ENCODE assay signal across 18 cellular contexts in the genomic region with DNA sequence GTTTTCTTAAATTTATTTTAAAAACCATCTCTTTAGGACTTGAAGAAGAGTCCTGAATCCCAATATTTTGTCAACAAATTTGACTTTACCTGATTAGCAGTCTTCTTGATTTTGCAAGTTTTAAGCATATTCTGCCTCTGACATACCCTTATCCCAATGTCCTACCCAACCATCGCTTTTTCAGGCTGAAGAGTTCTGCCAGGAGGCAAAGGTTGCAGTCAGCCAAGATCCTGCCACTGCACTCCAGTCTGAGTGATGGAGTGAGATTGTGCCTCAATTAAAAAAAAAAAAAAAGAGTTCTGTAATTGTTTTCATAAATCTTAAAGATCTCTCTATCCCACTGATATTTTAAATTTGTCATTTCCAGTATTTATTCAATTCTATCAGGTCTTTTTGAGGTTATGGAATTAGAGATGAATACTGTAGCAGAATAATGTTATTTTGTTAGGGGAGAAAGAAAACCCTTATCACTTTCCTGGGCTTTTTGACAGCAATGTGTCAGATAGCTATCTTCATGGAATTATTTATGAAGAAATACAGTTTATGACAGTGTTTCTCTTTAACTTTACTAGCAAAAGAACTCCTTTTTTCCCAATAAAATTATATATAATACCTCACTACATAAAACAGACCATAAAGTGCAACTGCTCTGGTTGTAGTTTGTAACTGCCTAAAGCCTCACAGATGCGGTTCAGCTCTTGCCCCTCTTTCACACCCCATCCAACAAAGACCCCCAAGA.
DNase-seq lines count a peak whose midpoint lies in the region; ATAC-seq, FAIRE-seq and TF ChIP-seq lines count a peak whose summit lies in the region.
"Had no signal": no experiment of that assay in that cellular context is flagged by ENCODE, and none has a peak within 500 bp of the region (broad histone marks: within the 10 kb centered on the region; RNA-seq: fewer than 3 reads in every experiment).

No MANE protein-coding gene starts in this region.

- FAIRE-seq in K562 (lab: Jason Lieb, UNC): no peak

- H3K9me1 ChIP-seq in K562 (ENCODE audit: control insufficient read depth, insufficient read depth, low read length): no peaks in the 10 kb centered on the region

- H3K27me3 Mint-ChIP-seq in neural crest cell (ENCODE audit: low read depth): no peaks in the 10 kb centered on the region

- H3K9me3 ChIP-seq in heart left ventricle (peaks cover 0 to 6% (median 0%) of the 10 kb centered on the region in 12 donors), K562 (replicated peaks; ENCODE audit: control insufficient read depth, insufficient read depth, low read depth, low read length) (no peaks in the 10 kb centered on the region), right cardiac atrium (ENCODE audit: control insufficient read depth, low read length) (no peaks in the 10 kb centered on the region)
- H3K9me3 ChIP-seq: BLaER1 had no signal

- peak overlapping the region in 7 of 12 donors; percentile 5 to 80 (median 20) for H3K27ac ChIP-seq in heart left ventricle
- no peak overlapping the region for H3K27ac ChIP-seq in K562 (ENCODE audit: extremely low read depth, low read depth, low read length)
- no peak overlapping the region for H3K27ac ChIP-seq in right cardiac atrium (ENCODE audit: low read length)
- H3K27ac ChIP-seq: BLaER1 had no signal

- DNase-seq in heart left ventricle: no peak
- DNase-seq in Right ventricle myocardium inferior (ENCODE audit: missing footprints): no peak
- DNase-seq in K562 (ENCODE audit: extremely low read depth in 1 of 4, low spot score in 3 of 4): no peak
- DNase-seq in right cardiac atrium: no peak
- DNase-seq in neural crest cell (ENCODE audit: low read depth, low spot score): no peak
- DNase-seq in NCI-H1417 treated with DMSO at 0.1 percent for 48 hours (lab: John Stamatoyannopoulos, UW): no peak
- DNase-seq in stimulated activated CD4-positive, alpha-beta T cell treated with anti-CD3 and anti-CD28 coated beads, Interleukin-12 subunit alpha, Interleukin-12 subunit beta, amount 100 ng/mL, for 4 hours: no peak
- DNase-seq: 8988T; Calu3; CD8-positive, alpha-beta T cell; DMS79 treated with DMSO at 0.1 percent for 48 hours; GF-D8; GOT3; H7 had no signal

- no peak for TF ChIP-seq CTCF in heart left ventricle (IDR thresholded peaks at IDR 0.05)
- TF ChIP-seq CTCF in K562 (IDR thresholded peaks at IDR 0.05 in 2 of 3, conservative IDR thresholded peaks at IDR 0.05 in 1 of 3; ENCODE audit: insufficient read depth in 2 of 3, low read depth in 1 of 3, low read length in 3 of 3): no peak
- no peak for TF ChIP-seq CTCF in neural crest cell (conservative IDR thresholded peaks at IDR 0.05)

- H3K9me3 Mint-ChIP-seq in neural crest cell: no peaks in the 10 kb centered on the region
- H3K9me3 Mint-ChIP-seq: CD14-positive monocyte had no signal

- H2AFZ ChIP-seq in K562 (ENCODE audit: low read depth, low read length): no peak overlapping the region

- BruUV-seq in K562 (replicated peaks; lab: Mats Ljungman, UMichigan): no TSS peak

- H3K27me3 ChIP-seq in heart left ventricle (no peaks in the 10 kb centered on the region), K562 (ENCODE audit: control insufficient read depth in 2 of 2, insufficient read depth in 2 of 2, low read length in 2 of 2) (no peaks in the 10 kb centered on the region), right cardiac atrium (ENCODE audit: control insufficient read depth, insufficient read depth) (no peaks in the 10 kb centered on the region)
- H3K27me3 ChIP-seq: BLaER1 had no signal

- ATAC-seq in heart left ventricle (peak in 3 of 4 donors; percentile 58 to 66 (median 63)), Right ventricle myocardium inferior (no peak), K562 (no peak), right cardiac atrium (peak; percentile 52 to 64), HG02970 (IDR thresholded peaks at IDR 0.05; ENCODE audit: low FRiP score, unreplicated experiment) (no peak)
- ATAC-seq: CD8-positive, alpha-beta T cell; HCT116 had no signal

- H3K36me3 ChIP-seq in heart left ventricle (peaks cover 0 to 64% (median 49%) of the 10 kb centered on the region in 9 donors), K562 (ENCODE audit: control insufficient read depth, insufficient read depth, low read length) (peaks cover 47% of the 10 kb centered on the region)

- H4K20me1 ChIP-seq in K562 (replicated peaks; ENCODE audit: control insufficient read depth, insufficient read depth, low read length): no peaks in the 10 kb centered on the region
- H4K20me1 ChIP-seq: BLaER1 had no signal

- H3K9ac ChIP-seq in K562 (ENCODE audit: insufficient read depth in 1 of 2, low read depth in 2 of 2, low read length in 2 of 2): no peak overlapping the region
- H3K9ac ChIP-seq: BLaER1 had no signal

- no peak overlapping the region for H3K4me3 Mint-ChIP-seq in neural crest cell
- H3K4me3 Mint-ChIP-seq: CD14-positive monocyte; CD8-positive, alpha-beta T cell had no signal

- TF ChIP-seq POLR2A in heart left ventricle (IDR thresholded peaks at IDR 0.05) (no peak), K562 (conservative IDR thresholded peaks at IDR 0.05) (no peak)

- H3K4me1 ChIP-seq in heart left ventricle: peaks cover 0 to 14% (median 0%) of the 10 kb centered on the region in 12 donors
- no peaks in the 10 kb centered on the region for H3K4me1 ChIP-seq in K562 (replicated peaks in 1 of 2; ENCODE audit: control insufficient read depth in 2 of 2, insufficient read depth in 2 of 2, low read length in 2 of 2)
- no peaks in the 10 kb centered on the region for H3K4me1 ChIP-seq in right cardiac atrium (ENCODE audit: control insufficient read depth, insufficient read depth, low read length)
- H3K4me1 ChIP-seq: BLaER1 had no signal

- no peak for TF ChIP-seq EP300 in K562 (IDR thresholded peaks at IDR 0.05; ENCODE audit: low read length)

- H3K79me2 ChIP-seq in K562 (ENCODE audit: control insufficient read depth, insufficient read depth, low read length): no peaks in the 10 kb centered on the region

- peaks cover 20% of the 10 kb centered on the region for H3K36me3 Mint-ChIP-seq in neural crest cell (ENCODE audit: low read depth)

- 58 to 66% (median 65%) methylated on average over 2 of the region's 2 CpGs for WGBS in heart left ventricle, 4 donors
- 95% methylated on average over 2 of the region's 2 CpGs for WGBS in K562 (ENCODE audit: insufficient coverage, low coverage, missing lambda C conversion rate)
- WGBS in right cardiac atrium: 61% methylated on average over 2 of the region's 2 CpGs

- H3K4me2 ChIP-seq in K562 (ENCODE audit: insufficient read depth, low read length): no peak overlapping the region
- H3K4me2 ChIP-seq: BLaER1 had no signal

- POLR2A ChIA-PET in K562 (lab: Yijun Ruan, JAX): interaction anchor here (0.6 kb wide), 1 partner anchor 247 kb away, joined by 3 read pairs; no protein-coding TSS in a partner anchor

- intact Hi-C loops in heart left ventricle (cut with DNase I) (no loop called here), Right ventricle myocardium inferior (cut with DNase I) (loop anchor here (2.0 to 5.0 kb wide), 2 partner anchors 267 to 417 kb away; a partner anchor contains a TSS), K562 (cut with micrococcal nuclease) (no loop called here), right cardiac atrium (cut with DNase I) (no loop called here)

- no peak for TF ChIP-seq RAD21 in K562 (CRISPR knock-in tag; conservative IDR thresholded peaks at IDR 0.05 in 1 of 2, IDR thresholded peaks at IDR 0.05 in 1 of 2)

- CTCF ChIA-PET in K562 (lab: Yijun Ruan, JAX; ENCODE audit: low intra/inter-chr PET ratio): interaction anchor here (0.6 kb wide), 1 partner anchor 881 kb away, joined by 4 read pairs; no protein-coding TSS in a partner anchor

- no peak overlapping the region for H3K4me3 ChIP-seq in heart left ventricle
- H3K4me3 ChIP-seq in K562: no peak overlapping the region
- H3K4me3 ChIP-seq in right cardiac atrium (ENCODE audit: low read length): no peak overlapping the region
- H3K4me3 ChIP-seq: BLaER1 had no signal

- no peaks in the 10 kb centered on the region for H3K4me1 Mint-ChIP-seq in neural crest cell
- H3K4me1 Mint-ChIP-seq: CD14-positive monocyte had no signal

- in situ Hi-C loops in K562 (cut with MboI): no loop called here

- peak overlapping the region; percentile 35 for H3K27ac Mint-ChIP-seq in neural crest cell (ENCODE audit: unreplicated experiment)
- H3K27ac Mint-ChIP-seq: CD8-positive, alpha-beta T cell had no signal

TF ChIP-seq in K562, 482 proteins besides CTCF, POLR2A, EP300 and RAD21:
- no peak for TF ChIP-seq MCM3 (IDR thresholded peaks at IDR 0.05)
- TF ChIP-seq, protein P1, sequence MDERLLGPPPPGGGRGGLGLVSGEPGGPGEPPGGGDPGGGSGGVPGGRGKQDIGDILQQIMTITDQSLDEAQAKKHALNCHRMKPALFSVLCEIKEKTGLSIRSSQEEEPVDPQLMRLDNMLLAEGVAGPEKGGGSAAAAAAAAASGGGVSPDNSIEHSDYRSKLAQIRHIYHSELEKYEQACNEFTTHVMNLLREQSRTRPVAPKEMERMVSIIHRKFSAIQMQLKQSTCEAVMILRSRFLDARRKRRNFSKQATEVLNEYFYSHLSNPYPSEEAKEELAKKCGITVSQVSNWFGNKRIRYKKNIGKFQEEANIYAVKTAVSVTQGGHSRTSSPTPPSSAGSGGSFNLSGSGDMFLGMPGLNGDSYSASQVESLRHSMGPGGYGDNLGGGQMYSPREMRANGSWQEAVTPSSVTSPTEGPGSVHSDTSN (CRISPR knock-in tag; IDR thresholded peaks at IDR 0.05; ENCODE audit: low read depth): no peak
- TF ChIP-seq, protein P1 (tag; conservative IDR thresholded peaks at IDR 0.05; ENCODE audit: low read depth): 0 out of 2 replicates have a peak, but pooled peaks have one; percentile 16

Comparison
In these comparisons a context has a peak if more than half of its experiments do, and no peak if none do; other contexts are left out.
1. ATAC-seq: peak in heart left ventricle (3 of 4) and right cardiac atrium (2 of 2); none in Right ventricle myocardium inferior (single experiment), K562 (single experiment) and HG02970 (single experiment).
2. H3K27ac ChIP-seq: peak in heart left ventricle (7 of 12); none in K562 (single experiment) and right cardiac atrium (single experiment).